ENCODE assay signal across 8 cellular contexts in genomic region chr16:27235055-27235937, GRCh38. TPM values are rescaled to one million over a fixed set of nuclear protein-coding genes. Genes with fewer than 3 reads are reported as not detected.
DNase-seq lines count a peak whose midpoint lies in the region; ATAC-seq, FAIRE-seq and TF ChIP-seq lines count a peak whose summit lies in the region.

No MANE protein-coding gene starts in this region.

- H3K9ac ChIP-seq in OCI-LY1 (ENCODE audit: low read length) (peak overlapping the region; percentile 60), endothelial cell of umbilical vein (replicated peaks; ENCODE audit: extremely low read depth, insufficient read depth, low read length) (peak overlapping the region; percentile 85)

- TF ChIP-seq POLR2A in endothelial cell of umbilical vein (IDR thresholded peaks at IDR 0.05; ENCODE audit: low read depth, low read length) = no peak

- H3K4me3 ChIP-seq in BJ (ENCODE audit: low read depth, low read length) = no peak overlapping the region
- peak overlapping the region; percentile 15 for H3K4me3 ChIP-seq in OCI-LY1 (ENCODE audit: low read depth, low read length, poor library complexity, severe bottlenecking)
- no peak overlapping the region for H3K4me3 ChIP-seq in endothelial cell of umbilical vein (replicated peaks in 1 of 3; ENCODE audit: insufficient read depth in 1 of 3, low read depth in 1 of 3, low read length in 3 of 3)

- H3K27ac ChIP-seq in OCI-LY1 (ENCODE audit: low read depth, low read length, poor library complexity, severe bottlenecking) = peak overlapping the region; percentile 98
- peak overlapping the region; percentile 99 for H3K27ac ChIP-seq in endothelial cell of umbilical vein (ENCODE audit: insufficient read depth, low read depth, low read length)

- no peak for ATAC-seq in GM18873 (IDR thresholded peaks at IDR 0.05; ENCODE audit: low FRiP score, unreplicated experiment)

- H4K20me1 ChIP-seq in OCI-LY1 (ENCODE audit: insufficient read depth, low read length) (no peaks in the 10 kb centered on the region), endothelial cell of umbilical vein (replicated peaks; ENCODE audit: control insufficient read depth, extremely low read depth, insufficient read depth, low read length) (no peaks in the 10 kb centered on the region)

- H3K36me3 ChIP-seq in BJ (ENCODE audit: control insufficient read depth, insufficient read depth, low read length) (peaks cover 17% of the 10 kb centered on the region), OCI-LY1 (ENCODE audit: insufficient read depth, low read length) (peaks cover 9% of the 10 kb centered on the region), endothelial cell of umbilical vein (ENCODE audit: control insufficient read depth in 2 of 2, extremely low read depth in 1 of 2, insufficient read depth in 2 of 2, low read length in 2 of 2) (peaks cover 0 to 12% of the 10 kb centered on the region in 2 experiments)

- no peaks in the 10 kb centered on the region for H3K9me1 ChIP-seq in endothelial cell of umbilical vein (replicated peaks; ENCODE audit: control insufficient read depth, extremely low read depth, insufficient read depth, low read length)

- no peaks in the 10 kb centered on the region for H3K27me3 ChIP-seq in BJ (ENCODE audit: control insufficient read depth, insufficient read depth, low read length)
- no peaks in the 10 kb centered on the region for H3K27me3 ChIP-seq in OCI-LY1 (ENCODE audit: insufficient read depth, low read length)
- no peaks in the 10 kb centered on the region for H3K27me3 ChIP-seq in endothelial cell of umbilical vein (ENCODE audit: control insufficient read depth in 2 of 2, insufficient read depth in 2 of 2, low read length in 2 of 2)

- dilution Hi-C loops in endothelial cell of umbilical vein (cut with MboI; ENCODE audit: extremely low pct_ligation_motif_present, low sequenced_read_pairs) = no loop called here

- peak; percentile 90 for TF ChIP-seq CTCF in BJ (IDR thresholded peaks at IDR 0.05; ENCODE audit: insufficient read depth, low read depth, low read length)
- TF ChIP-seq CTCF in OCI-LY1 (IDR thresholded peaks at IDR 0.05; ENCODE audit: low read length) = peak; percentile 98
- peak; percentile 86 to 94 for TF ChIP-seq CTCF in endothelial cell of umbilical vein (IDR thresholded peaks at IDR 0.05; ENCODE audit: extremely low read depth in 1 of 2, insufficient read depth in 1 of 2, low read depth in 1 of 2, low read length in 2 of 2)

- TSS peak; percentile 93 for BruUV-seq in endothelial cell of umbilical vein (replicated peaks; lab: Mats Ljungman, UMichigan)

- no peak overlapping the region for H2AFZ ChIP-seq in OCI-LY1 (ENCODE audit: low read length)
- H2AFZ ChIP-seq in endothelial cell of umbilical vein (ENCODE audit: low read depth, low read length) = no peak overlapping the region

- DNase-seq in BJ (ENCODE audit: low read depth) (peak; percentile 65), HK-2 (ENCODE audit: unreplicated experiment) (peak; percentile 33), activated T-cell treated with anti-CD3 and anti-CD28 coated beads for 1 hour (ENCODE audit: low read depth) (peak; percentile 74), endothelial cell of umbilical vein (ENCODE audit: low read depth, low spot score) (peak; percentile 96), mucosa of gallbladder (ENCODE audit: low spot score) (peak; percentile 90)
- peak; percentile 61 for DNase-seq in stimulated activated CD8-positive, alpha-beta memory T cell treated with anti-CD3 and anti-CD28 coated beads, Interleukin-4, amount 100 ng/mL, for 24 hours (ENCODE audit: low read depth)

- H3K79me2 ChIP-seq in OCI-LY1 (ENCODE audit: insufficient read depth, low read length) (no peaks in the 10 kb centered on the region), endothelial cell of umbilical vein (ENCODE audit: control insufficient read depth, insufficient read depth, low read length) (no peaks in the 10 kb centered on the region)

- H3F3A ChIP-seq in OCI-LY1 (ENCODE audit: insufficient read depth, low read length) = peaks cover 14% of the 10 kb centered on the region

- POLR2A ChIA-PET in BJ (lab: Charles Lee) (interaction anchor here (0.6 kb wide), 1 partner anchor 66 kb away, joined by 3 read pairs; no protein-coding TSS in a partner anchor), endothelial cell of umbilical vein (lab: Charles Lee) (interaction anchor here (0.5 to 1.8 kb wide), 5 partner anchors 13 to 132 kb away, joined by 3 to 6 read pairs (median 4); partner anchors contain the start of gene KDM8)

- intact Hi-C loops in endothelial cell of umbilical vein (cut with micrococcal nuclease) = loop anchor here (1.0 kb wide), 12 partner anchors 8 to 222 kb away; partner anchors contain the start of genes KDM8 and NSMCE1

- FAIRE-seq in endothelial cell of umbilical vein (lab: Jason Lieb, UNC) = peak; percentile 93

- H3K9me3 ChIP-seq in OCI-LY1 (ENCODE audit: low read length) = no peaks in the 10 kb centered on the region
- H3K9me3 ChIP-seq in endothelial cell of umbilical vein (replicated peaks; ENCODE audit: control insufficient read depth, insufficient read depth, low read length) = no peaks in the 10 kb centered on the region

- H3K4me2 ChIP-seq in OCI-LY1 (ENCODE audit: low read length) (peak overlapping the region; percentile 51), endothelial cell of umbilical vein (ENCODE audit: insufficient read depth, low read length) (peak overlapping the region; percentile 6)

- H3K4me1 ChIP-seq in OCI-LY1 (ENCODE audit: insufficient read depth, low read length, severe bottlenecking) (peaks cover 85% of the 10 kb centered on the region), endothelial cell of umbilical vein (ENCODE audit: control insufficient read depth, extremely low read depth, insufficient read depth, low read length) (peaks cover 56% of the 10 kb centered on the region)

- H3K9me2 ChIP-seq in OCI-LY1 (ENCODE audit: low read depth, low read length) = no peaks in the 10 kb centered on the region

- CTCF ChIA-PET in BJ (lab: Yijun Ruan, JAX) = interaction anchor here (0.6 to 17.5 kb wide), 33 partner anchors 8 to 227 kb away, joined by 3 to 206 read pairs (median 4); partner anchors contain the start of genes KDM8 and NSMCE1
- CTCF ChIA-PET in endothelial cell of umbilical vein (lab: Charles Lee) = interaction anchor here (0.6 to 15.6 kb wide), 44 partner anchors 9 to 240 kb away, joined by 3 to 299 read pairs (median 8); partner anchors contain the start of gene KDM8

TF ChIP-seq in endothelial cell of umbilical vein, 7 proteins besides CTCF, POLR2A, EP300 and RAD21:
- TF ChIP-seq JUN (IDR thresholded peaks at IDR 0.05; ENCODE audit: borderline replicate concordance, insufficient read depth, insufficient read length, low read depth) (no peak), POLR2AphosphoS5 (IDR thresholded peaks at IDR 0.05; ENCODE audit: insufficient read depth, low read depth, low read length) (peak; percentile 93), MYC (IDR thresholded peaks at IDR 0.05; ENCODE audit: low read depth, low read length) (peak; percentile 72), GATA2 (IDR thresholded peaks at IDR 0.05; ENCODE audit: insufficient read depth, insufficient read length, low read depth, low read length) (peak; percentile 100), EZH2 (IDR thresholded peaks at IDR 0.05; ENCODE audit: borderline replicate concordance, low read depth, low read length, severe bottlenecking) (no peak), FOS (IDR thresholded peaks at IDR 0.05; ENCODE audit: borderline replicate concordance, insufficient read depth, low read length) (peak; percentile 37), MAX (IDR thresholded peaks at IDR 0.05; ENCODE audit: insufficient read depth, insufficient read length) (peak; percentile 95)

RNA-seq across cellular contexts. Expression of gene KDM8, which starts 32.0 kb away (rescaled TPM):
- polyA plus RNA-seq in BJ (2011; rRNA removed) (2.0 and 3.7 TPM in 2 replicates), endothelial cell of umbilical vein (5.1 TPM in 2 replicates)
- 1.7 and 3.1 TPM in 2 replicates for polyA minus RNA-seq in BJ (2011; rRNA and poly(A)+ RNA removed)
- total RNA-seq in endothelial cell of umbilical vein (8.4 and 8.9 TPM in 2 replicates), mucosa of gallbladder (14.8 TPM)
- polyA plus RNA-seq in endothelial cell of umbilical vein (2011; cell fraction: cytosol; rRNA removed) = 4.0 and 4.6 TPM in 2 replicates
- polyA plus RNA-seq in endothelial cell of umbilical vein (2011; cell fraction: nucleus; rRNA removed) = 14.0 and 15.0 TPM in 2 replicates
- polyA plus RNA-seq in endothelial cell of umbilical vein (2012) = 2.7 and 4.2 TPM in 2 replicates
- 6.4 and 24.7 TPM in 2 replicates for polyA minus RNA-seq in endothelial cell of umbilical vein
- 2.8 TPM for polyA minus RNA-seq in endothelial cell of umbilical vein (2011; cell fraction: cytosol; rRNA and poly(A)+ RNA removed)
- 12.1 and 13.0 TPM in 2 replicates for polyA minus RNA-seq in endothelial cell of umbilical vein (2011; cell fraction: nucleus; rRNA and poly(A)+ RNA removed)

RNA-seq across cellular contexts. Expression of gene NSMCE1, which starts 33.3 kb away (rescaled TPM):
- polyA plus RNA-seq in BJ (2011; rRNA removed) (31.7 and 34.3 TPM in 2 replicates), endothelial cell of umbilical vein (21.9 and 23.8 TPM in 2 replicates)
- 27.5 and 61.5 TPM in 2 replicates for polyA minus RNA-seq in BJ (2011; rRNA and poly(A)+ RNA removed)
- total RNA-seq in endothelial cell of umbilical vein (42.0 and 46.4 TPM in 2 replicates), mucosa of gallbladder (72.0 TPM)
- polyA plus RNA-seq in endothelial cell of umbilical vein (2011; cell fraction: cytosol; rRNA removed) = 28.7 and 36.9 TPM in 2 replicates
- 15.8 and 16.2 TPM in 2 replicates for polyA plus RNA-seq in endothelial cell of umbilical vein (2011; cell fraction: nucleus; rRNA removed)
- polyA plus RNA-seq in endothelial cell of umbilical vein (2012) = 51.1 and 71.1 TPM in 2 replicates
- polyA minus RNA-seq in endothelial cell of umbilical vein = 29.8 and 36.0 TPM in 2 replicates
- 21.2 TPM for polyA minus RNA-seq in endothelial cell of umbilical vein (2011; cell fraction: cytosol; rRNA and poly(A)+ RNA removed)
- 14.1 and 18.2 TPM in 2 replicates for polyA minus RNA-seq in endothelial cell of umbilical vein (2011; cell fraction: nucleus; rRNA and poly(A)+ RNA removed)

Comparison
In these comparisons a context has a peak if more than half of its experiments do, and no peak if none do; other contexts are left out.
1. DNase-seq: peak in every context shown above with its lines; median percentile 96 in endothelial cell of umbilical vein; 90 in mucosa of gallbladder; 74 in activated T-cell treated with anti-CD3 and anti-CD28 coated beads for 1 hour; 65 in BJ; 61 in stimulated activated CD8-positive, alpha-beta memory T cell treated with anti-CD3 and anti-CD28 coated beads, Interleukin-4, amount 100 ng/mL, for 24 hours; 33 in HK-2.